Comparison of ENCODE assay signal across 9 cellular contexts in genomic region chr4:52051615-52052474, GRCh38. TPM values are rescaled to one million over a fixed set of nuclear protein-coding genes. Genes with fewer than 3 reads are reported as not detected.
A peak's percentile ranks its signal among the peaks of the same experiment; 100 is the strongest.
DNase-seq lines count a peak whose midpoint lies in the region; ATAC-seq, FAIRE-seq and TF ChIP-seq lines count a peak whose summit lies in the region.
"Had no signal": no experiment of that assay in that cellular context is flagged by ENCODE, and none has a peak within 500 bp of the region (broad histone marks: within the 10 kb centered on the region; RNA-seq: fewer than 3 reads in every experiment).

No MANE protein-coding gene starts in this region.

- H3K9me3 ChIP-seq in H1 (ENCODE audit: insufficient read depth in 2 of 2, low read depth in 1 of 2, low read length in 1 of 2) (peaks cover 0 to 3% of the 10 kb centered on the region in 2 experiments; a peak in 1 of 4 replicates), lung (ENCODE audit: control insufficient read depth in 2 of 2, insufficient read depth in 1 of 2, low read length in 1 of 2) (peaks cover 0 to 3% of the 10 kb centered on the region in 2 donors), thymus (ENCODE audit: control insufficient read depth) (no peaks in the 10 kb centered on the region)

- peak overlapping the region; percentile 69 for H2BK120ac ChIP-seq in H1 (replicated peaks; ENCODE audit: low read depth, low read length)

- peak overlapping the region; percentile 45 for H4K5ac ChIP-seq in H1 (ENCODE audit: insufficient read length, low read depth, low read length)

- peak overlapping the region; percentile 80 for H2BK12ac ChIP-seq in H1 (ENCODE audit: low read depth, low read length)

- no peak overlapping the region for H3K23ac ChIP-seq in H1 (ENCODE audit: insufficient read length)

- 7% methylated on average over 46 of the region's 46 CpGs; no CpG with 5 or more reads in 1 of the 2 experiments for WGBS in H1 (ENCODE audit: extremely low coverage in 1 of 2, insufficient coverage in 1 of 2, insufficient read length in 1 of 2, insufficient replicate concordance in 2 of 2, low coverage in 1 of 2, low lambda C conversion rate in 2 of 2, missing lambda C conversion rate in 1 of 2), 2 experiments
- WGBS in lung, 2 donors: 3 to 6% methylated on average over 46 of the region's 46 CpGs
- WGBS in thymus: 3% methylated on average over 46 of the region's 46 CpGs

- peak overlapping the region; percentile 85 for H2AFZ ChIP-seq in H1 (ENCODE audit: low read length)

- peak; percentile 82 for DNase-seq in COR-L47 (lab: John Stamatoyannopoulos, UW)
- DNase-seq in RKO (ENCODE audit: low spot score): peak; percentile 20
- peak; percentile 85 to 87 for DNase-seq in H1 (ENCODE audit: low read depth in 1 of 2, low spot score in 2 of 2)
- peak; percentile 61 for DNase-seq in lung (ENCODE audit: low spot score)
- no peak for DNase-seq in NCI-H446 (lab: John Stamatoyannopoulos, UW)

- peak; percentile 75 for ATAC-seq in GM18907 (IDR thresholded peaks at IDR 0.05; ENCODE audit: unreplicated experiment)
- ATAC-seq in HG03196 (IDR thresholded peaks at IDR 0.05; ENCODE audit: unreplicated experiment): peak; percentile 48
- peak; percentile 74 for ATAC-seq in lung (ENCODE audit: insufficient read depth, low FRiP score)

- H4K91ac ChIP-seq in H1 (replicated peaks; ENCODE audit: insufficient read length, low read length): peak overlapping the region; percentile 80

- H4K8ac ChIP-seq in H1 (ENCODE audit: extremely low read depth, insufficient read depth, low read length): peak overlapping the region; percentile 31; the same call in 1 of the 2 replicates

- peak overlapping the region; percentile 56 to 73 (median 66) for H3K9ac ChIP-seq in H1 (replicated peaks in 1 of 4; ENCODE audit: extremely low read depth in 1 of 4, low read depth in 3 of 4, low read length in 3 of 4)

- peaks cover 8% of the 10 kb centered on the region for H3K23me2 ChIP-seq in H1 (ENCODE audit: low read depth, low read length)

- POLR2A ChIA-PET in H1 (lab: Charles Lee; ENCODE audit: partially characterized antibody): interaction anchor here (1.0 to 1.8 kb wide), 2 partner anchors 13 to 154 kb away, joined by 3 to 6 read pairs; partner anchors contain the start of gene SGCB

- TF ChIP-seq RAD21 in H1 (IDR thresholded peaks at IDR 0.05 in 1 of 2, conservative IDR thresholded peaks at IDR 0.05 in 1 of 2; ENCODE audit: low read depth in 2 of 2, low read length in 2 of 2): no peak; a peak in 1 of 4 replicates

- no peak for FAIRE-seq in H1 (lab: Jason Lieb, UNC)
- FAIRE-seq: TTC549 had no signal

- CTCF ChIA-PET in H1 (lab: Charles Lee; ENCODE audit: partially characterized antibody): interaction anchor here (1.5 kb wide), 1 partner anchor 15 kb away, joined by 3 read pairs; no protein-coding TSS in a partner anchor

- H3K4me3 ChIP-seq in H1 (ENCODE audit: extremely low read depth in 1 of 4, insufficient read depth in 2 of 4, low read depth in 3 of 4, low read length in 4 of 4) (peak overlapping the region; percentile 56 to 85 (median 70)), lung (peak overlapping the region; percentile 46), thymus (ENCODE audit: low read length) (peak overlapping the region; percentile 35)

- H3K27ac ChIP-seq in H1 (ENCODE audit: low read depth, low read length): no peak overlapping the region
- H3K27ac ChIP-seq in lung (ENCODE audit: low read depth in 1 of 2, low read length in 1 of 2): peak overlapping the region in 1 of 2 donors; percentile 44
- no peak overlapping the region for H3K27ac ChIP-seq in thymus (ENCODE audit: low read depth)

- H3K27me3 ChIP-seq in H1 (replicated peaks in 1 of 4; ENCODE audit: control insufficient read depth in 3 of 4, extremely low read depth in 1 of 4, insufficient read depth in 3 of 4, low read length in 3 of 4): peaks cover 1 to 13% (median 10%) of the 10 kb centered on the region in 4 experiments; a peak in 6 of 7 replicates
- no peaks in the 10 kb centered on the region for H3K27me3 ChIP-seq in lung (ENCODE audit: control insufficient read depth, insufficient read depth)
- peaks cover 27% of the 10 kb centered on the region for H3K27me3 ChIP-seq in thymus (ENCODE audit: control insufficient read depth, insufficient read depth)

- H4K20me1 ChIP-seq in H1 (replicated peaks in 1 of 2; ENCODE audit: control insufficient read depth in 1 of 2, insufficient read depth in 2 of 2, low read length in 2 of 2): no peaks in the 10 kb centered on the region

- no peak overlapping the region for H3K4ac ChIP-seq in H1 (replicated peaks; ENCODE audit: insufficient read length, low read depth, low read length)

- no peak overlapping the region for H2BK20ac ChIP-seq in H1 (ENCODE audit: low read length)

- no peak overlapping the region for H2AK5ac ChIP-seq in H1 (ENCODE audit: low read depth, low read length)

- H3K79me1 ChIP-seq in H1 (ENCODE audit: low read depth, low read length): no peaks in the 10 kb centered on the region

- no peak for TF ChIP-seq EP300 in H1 (IDR thresholded peaks at IDR 0.05; ENCODE audit: borderline replicate concordance in 1 of 2, low read depth in 2 of 2, low read length in 2 of 2)

- peak overlapping the region; percentile 93 for H3K56ac ChIP-seq in H1 (replicated peaks; ENCODE audit: insufficient read length, low read depth, low read length)

- peak overlapping the region; percentile 24 for H3K14ac ChIP-seq in H1 (ENCODE audit: insufficient read length)

- H3K79me2 ChIP-seq in H1 (ENCODE audit: control insufficient read depth in 1 of 2, insufficient read depth in 2 of 2, low read length in 2 of 2): no peaks in the 10 kb centered on the region

- no peak overlapping the region for H2BK15ac ChIP-seq in H1 (ENCODE audit: low read length)

- peak; percentile 61 to 77 for TF ChIP-seq POLR2A in H1 (IDR thresholded peaks at IDR 0.05; ENCODE audit: control extremely low read depth in 1 of 2, low read depth in 2 of 2, low read length in 2 of 2)

- H3K18ac ChIP-seq in H1 (ENCODE audit: extremely low read depth, low read length): peak overlapping the region; percentile 63

- H3K4me2 ChIP-seq in H1 (ENCODE audit: insufficient read depth in 1 of 2, low read depth in 2 of 2, low read length in 2 of 2): peak overlapping the region; percentile 69 to 75

- H3K36me3 ChIP-seq in H1 (ENCODE audit: control insufficient read depth in 2 of 4, insufficient read depth in 4 of 4, low read length in 3 of 4): no peaks in the 10 kb centered on the region
- H3K36me3 ChIP-seq in lung (ENCODE audit: control insufficient read depth in 2 of 2, insufficient read depth in 2 of 2, low read length in 2 of 2): no peaks in the 10 kb centered on the region
- H3K36me3 ChIP-seq in thymus (ENCODE audit: control insufficient read depth, insufficient read depth): no peaks in the 10 kb centered on the region

- TF ChIP-seq CTCF in H1 (IDR thresholded peaks at IDR 0.05; ENCODE audit: control extremely low read depth in 1 of 3, insufficient read depth in 1 of 3, low read depth in 1 of 3, low read length in 3 of 3) (no peak), lung (IDR thresholded peaks at IDR 0.05; ENCODE audit: control extremely low read depth, extremely low read depth) (no peak)

- H2BK5ac ChIP-seq in H1 (ENCODE audit: low read depth, low read length): peak overlapping the region; percentile 85; the same call in 1 of the 2 replicates

- H3K4me1 ChIP-seq in H1 (replicated peaks in 1 of 4; ENCODE audit: control insufficient read depth in 3 of 4, insufficient read depth in 4 of 4, low read length in 3 of 4) (peaks cover 0 to 2% (median 0%) of the 10 kb centered on the region in 4 experiments; a peak in 3 of 7 replicates), lung (ENCODE audit: control insufficient read depth in 2 of 2, insufficient read depth in 2 of 2, low read length in 2 of 2) (peaks cover 3 to 4% of the 10 kb centered on the region in 2 donors), thymus (ENCODE audit: control insufficient read depth, insufficient read depth, low read length) (no peaks in the 10 kb centered on the region)

RNA-seq across cellular contexts. Expression of gene SPATA18, which starts 0.7 kb away (rescaled TPM):
- total RNA-seq in H1 (2021; fragmentation: NEBNext Ultra II Directional; extraction: Animal tissue kit (Norgen Biotek cat#: 25700)): 2.0 and 2.4 TPM in 2 replicates
- polyA plus RNA-seq in H1 (2011; rRNA removed) (1.4 and 1.5 TPM in 2 replicates), lung (10 to 100 TPM in 1 of 2 donors, 1 to 10 TPM in 1; 6.6 to 11.7 TPM), thymus (3.1 TPM)
- polyA plus RNA-seq in H1 (2011; cell fraction: cytosol; rRNA removed): 1.8 TPM
- 2.1 TPM for polyA plus RNA-seq in H1 (2011; cell fraction: nucleus; rRNA removed)
- polyA plus RNA-seq in H1 (2012, experiment 1 of 2): 1.6 to 2.6 TPM (median 1.7 TPM) in 4 replicates
- polyA plus RNA-seq in H1 (2012, experiment 2 of 2): 0.22 TPM
- polyA plus RNA-seq in H1 (2013, experiment 1 of 2): 1.1 TPM
- polyA plus RNA-seq in H1 (2013, experiment 2 of 2): 1.3 TPM
- 5.5 and 6.9 TPM in 2 replicates for polyA minus RNA-seq in H1 (2011; rRNA and poly(A)+ RNA removed)
- 3.4 TPM for polyA minus RNA-seq in H1 (2011; cell fraction: cytosol; rRNA and poly(A)+ RNA removed)
- polyA minus RNA-seq in H1 (2011; cell fraction: nucleus; rRNA and poly(A)+ RNA removed): 2.8 TPM
- 10 to 100 TPM; 33.4 to 56.5 TPM for total RNA-seq in lung

RNA-seq across cellular contexts. Expression of gene SGCB, which starts 13.7 kb away (rescaled TPM):
- 25.7 and 32.2 TPM in 2 replicates for total RNA-seq in H1 (2021; fragmentation: NEBNext Ultra II Directional; extraction: Animal tissue kit (Norgen Biotek cat#: 25700))
- polyA plus RNA-seq in H1 (2011; rRNA removed) (5.3 and 6.8 TPM in 2 replicates), lung (1 to 10 TPM; 6.4 to 7.3 TPM), thymus (8.8 TPM)
- polyA plus RNA-seq in H1 (2011; cell fraction: cytosol; rRNA removed): 9.2 TPM
- polyA plus RNA-seq in H1 (2011; cell fraction: nucleus; rRNA removed): 4.9 TPM
- 10.3 to 22.6 TPM (median 11.9 TPM) in 4 replicates for polyA plus RNA-seq in H1 (2012, experiment 1 of 2)
- polyA plus RNA-seq in H1 (2012, experiment 2 of 2): 2.5 TPM
- 18.4 TPM for polyA plus RNA-seq in H1 (2013, experiment 1 of 2)
- polyA plus RNA-seq in H1 (2013, experiment 2 of 2): 23.0 TPM
- polyA minus RNA-seq in H1 (2011; rRNA and poly(A)+ RNA removed): 6.7 and 10.4 TPM in 2 replicates
- 7.2 TPM for polyA minus RNA-seq in H1 (2011; cell fraction: cytosol; rRNA and poly(A)+ RNA removed)
- 7.1 TPM for polyA minus RNA-seq in H1 (2011; cell fraction: nucleus; rRNA and poly(A)+ RNA removed)
- 10 to 100 TPM; 23.6 to 39.9 TPM for total RNA-seq in lung

RNA-seq across cellular contexts. Expression of gene LRRC66, which starts 31.7 kb away (rescaled TPM):
- total RNA-seq in H1 (2021; fragmentation: NEBNext Ultra II Directional; extraction: Animal tissue kit (Norgen Biotek cat#: 25700)): 0.11 TPM in 1 of 2 replicates, not detected in the other
- polyA plus RNA-seq in H1 (2011; rRNA removed) (0.05 and 0.11 TPM in 2 replicates), lung (under 1 TPM; 0.05 to 0.10 TPM), thymus (0.41 TPM)
- 0.06 TPM for polyA plus RNA-seq in H1 (2011; cell fraction: cytosol; rRNA removed)
- polyA plus RNA-seq in H1 (2011; cell fraction: nucleus; rRNA removed): 0.11 TPM
- polyA plus RNA-seq in H1 (2012, experiment 1 of 2): 0.07 to 0.09 TPM (median 0.08 TPM) in 3 of 4 replicates, not detected in the other
- not detected for polyA plus RNA-seq in H1 (2012, experiment 2 of 2)
- polyA plus RNA-seq in H1 (2013, experiment 1 of 2): 0.06 TPM
- 0.04 TPM for polyA plus RNA-seq in H1 (2013, experiment 2 of 2)
- polyA minus RNA-seq in H1 (2011; rRNA and poly(A)+ RNA removed): 0.16 TPM in 1 of 2 replicates, not detected in the other
- polyA minus RNA-seq in H1 (2011; cell fraction: cytosol; rRNA and poly(A)+ RNA removed): not detected
- 0.30 TPM for polyA minus RNA-seq in H1 (2011; cell fraction: nucleus; rRNA and poly(A)+ RNA removed)
- total RNA-seq in lung: under 1 TPM; 0.14 to 0.28 TPM

Comparison
In these comparisons a context has a peak if more than half of its experiments do, and no peak if none do; other contexts are left out.
1. DNase-seq: peak in COR-L47 (single experiment), RKO (single experiment), H1 (2 of 2) and lung (single experiment); none in NCI-H446 (0 of 2).
2. Peak in every context shown above with its lines, with median percentiles within 50 percentile points of each other: ATAC-seq and H3K4me3 ChIP-seq.